In the genomic region with DNA sequence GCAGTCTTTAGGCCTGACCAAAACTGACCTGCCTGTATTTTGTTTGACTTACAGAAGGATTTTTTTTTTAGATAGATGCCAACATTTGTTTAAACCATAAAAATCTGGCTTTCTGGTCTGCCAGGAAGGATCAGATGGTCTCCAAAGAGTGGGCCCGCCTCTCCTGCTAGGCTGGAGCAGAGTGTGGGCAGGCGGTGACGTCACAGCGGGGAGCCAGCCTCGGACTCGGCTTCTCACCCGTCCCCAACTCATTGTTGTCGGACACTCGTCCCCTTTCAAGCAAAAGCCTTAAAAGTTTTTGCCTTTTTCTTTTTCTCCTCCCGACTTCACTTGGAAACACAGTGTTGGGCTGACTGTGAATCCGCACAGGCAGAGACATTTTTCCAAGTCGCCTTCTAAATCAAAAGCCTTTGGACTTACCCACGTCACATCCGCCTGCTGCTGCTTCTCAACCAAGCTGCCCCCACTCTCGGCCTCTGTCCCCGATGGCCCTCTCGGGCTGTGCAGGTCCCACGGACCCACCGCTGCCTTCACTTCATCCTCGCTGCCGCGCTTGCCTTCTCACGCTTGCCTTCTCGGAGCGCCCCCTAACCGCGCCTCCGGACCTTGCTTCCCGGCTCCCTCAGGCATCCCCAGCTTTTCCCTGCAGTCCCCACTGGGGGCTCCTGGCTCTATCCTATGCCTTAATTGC, we compare ENCODE assay signal across 1 cellular context.
TF ChIP-seq lines count a peak whose summit lies in the region.

No MANE protein-coding gene starts in this region.

TF ChIP-seq in GM23338, 12 proteins besides CTCF, POLR2A, EP300 and RAD21:
- TF ChIP-seq, protein P1, sequence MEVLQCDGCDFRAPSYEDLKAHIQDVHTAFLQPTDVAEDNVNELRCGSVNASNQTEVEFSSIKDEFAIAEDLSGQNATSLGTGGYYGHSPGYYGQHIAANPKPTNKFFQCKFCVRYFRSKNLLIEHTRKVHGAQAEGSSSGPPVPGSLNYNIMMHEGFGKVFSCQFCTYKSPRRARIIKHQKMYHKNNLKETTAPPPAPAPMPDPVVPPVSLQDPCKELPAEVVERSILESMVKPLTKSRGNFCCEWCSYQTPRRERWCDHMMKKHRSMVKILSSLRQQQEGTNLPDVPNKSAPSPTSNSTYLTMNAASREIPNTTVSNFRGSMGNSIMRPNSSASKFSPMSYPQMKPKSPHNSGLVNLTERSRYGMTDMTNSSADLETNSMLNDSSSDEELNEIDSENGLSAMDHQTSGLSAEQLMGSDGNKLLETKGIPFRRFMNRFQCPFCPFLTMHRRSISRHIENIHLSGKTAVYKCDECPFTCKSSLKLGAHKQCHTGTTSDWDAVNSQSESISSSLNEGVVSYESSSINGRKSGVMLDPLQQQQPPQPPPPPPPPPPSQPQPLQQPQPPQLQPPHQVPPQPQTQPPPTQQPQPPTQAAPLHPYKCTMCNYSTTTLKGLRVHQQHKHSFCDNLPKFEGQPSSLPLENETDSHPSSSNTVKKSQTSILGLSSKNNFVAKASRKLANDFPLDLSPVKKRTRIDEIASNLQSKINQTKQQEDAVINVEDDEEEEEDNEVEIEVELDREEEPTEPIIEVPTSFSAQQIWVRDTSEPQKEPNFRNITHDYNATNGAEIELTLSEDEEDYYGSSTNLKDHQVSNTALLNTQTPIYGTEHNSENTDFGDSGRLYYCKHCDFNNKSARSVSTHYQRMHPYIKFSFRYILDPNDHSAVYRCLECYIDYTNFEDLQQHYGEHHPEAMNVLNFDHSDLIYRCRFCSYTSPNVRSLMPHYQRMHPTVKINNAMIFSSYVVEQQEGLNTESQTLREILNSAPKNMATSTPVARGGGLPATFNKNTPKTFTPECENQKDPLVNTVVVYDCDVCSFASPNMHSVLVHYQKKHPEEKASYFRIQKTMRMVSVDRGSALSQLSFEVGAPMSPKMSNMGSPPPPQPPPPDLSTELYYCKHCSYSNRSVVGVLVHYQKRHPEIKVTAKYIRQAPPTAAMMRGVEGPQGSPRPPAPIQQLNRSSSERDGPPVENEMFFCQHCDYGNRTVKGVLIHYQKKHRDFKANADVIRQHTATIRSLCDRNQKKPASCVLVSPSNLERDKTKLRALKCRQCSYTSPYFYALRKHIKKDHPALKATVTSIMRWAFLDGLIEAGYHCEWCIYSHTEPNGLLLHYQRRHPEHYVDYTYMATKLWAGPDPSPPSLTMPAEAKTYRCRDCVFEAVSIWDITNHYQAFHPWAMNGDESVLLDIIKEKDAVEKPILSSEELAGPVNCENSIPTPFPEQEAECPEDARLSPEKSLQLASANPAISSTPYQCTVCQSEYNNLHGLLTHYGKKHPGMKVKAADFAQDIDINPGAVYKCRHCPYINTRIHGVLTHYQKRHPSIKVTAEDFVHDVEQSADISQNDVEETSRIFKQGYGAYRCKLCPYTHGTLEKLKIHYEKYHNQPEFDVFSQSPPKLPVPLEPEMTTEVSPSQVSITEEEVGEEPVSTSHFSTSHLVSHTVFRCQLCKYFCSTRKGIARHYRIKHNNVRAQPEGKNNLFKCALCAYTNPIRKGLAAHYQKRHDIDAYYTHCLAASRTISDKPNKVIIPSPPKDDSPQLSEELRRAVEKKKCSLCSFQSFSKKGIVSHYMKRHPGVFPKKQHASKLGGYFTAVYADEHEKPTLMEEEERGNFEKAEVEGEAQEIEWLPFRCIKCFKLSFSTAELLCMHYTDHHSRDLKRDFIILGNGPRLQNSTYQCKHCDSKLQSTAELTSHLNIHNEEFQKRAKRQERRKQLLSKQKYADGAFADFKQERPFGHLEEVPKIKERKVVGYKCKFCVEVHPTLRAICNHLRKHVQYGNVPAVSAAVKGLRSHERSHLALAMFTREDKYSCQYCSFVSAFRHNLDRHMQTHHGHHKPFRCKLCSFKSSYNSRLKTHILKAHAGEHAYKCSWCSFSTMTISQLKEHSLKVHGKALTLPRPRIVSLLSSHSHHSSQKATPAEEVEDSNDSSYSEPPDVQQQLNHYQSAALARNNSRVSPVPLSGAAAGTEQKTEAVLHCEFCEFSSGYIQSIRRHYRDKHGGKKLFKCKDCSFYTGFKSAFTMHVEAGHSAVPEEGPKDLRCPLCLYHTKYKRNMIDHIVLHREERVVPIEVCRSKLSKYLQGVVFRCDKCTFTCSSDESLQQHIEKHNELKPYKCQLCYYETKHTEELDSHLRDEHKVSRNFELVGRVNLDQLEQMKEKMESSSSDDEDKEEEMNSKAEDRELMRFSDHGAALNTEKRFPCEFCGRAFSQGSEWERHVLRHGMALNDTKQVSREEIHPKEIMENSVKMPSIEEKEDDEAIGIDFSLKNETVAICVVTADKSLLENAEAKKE (CRISPR knock-in tag; IDR thresholded peaks at IDR 0.05), result no peak
- TF ChIP-seq POLR2AphosphoS5 (IDR thresholded peaks at IDR 0.05; ENCODE audit: low read depth), result peak; percentile 52; the same call in 1 of the 2 replicates
